Comparison of ENCODE assay signal across 7 cellular contexts in genomic region chr9:93640027-93640426, GRCh38.
"Had no signal": no experiment of that assay in that cellular context is flagged by ENCODE, and none has a peak within 500 bp of the region (broad histone marks: within the 10 kb centered on the region; RNA-seq: fewer than 3 reads in every experiment).

No MANE protein-coding gene starts in this region.

- H3K4me3 Mint-ChIP-seq: IgD-negative memory B cell had no signal

- H3K4me3 ChIP-seq: K562 had no signal

- H3K27ac ChIP-seq: HL-60 had no signal

- ATAC-seq: HepG2, K562 had no signal

- H3K27me3 Mint-ChIP-seq: IgD-negative memory B cell had no signal

- H3K27ac Mint-ChIP-seq: IgD-negative memory B cell had no signal

- DNase-seq: IMR-90, KBM-7, KG1 had no signal
